11 cellular contexts compared by ENCODE assay signal in the genomic region with DNA sequence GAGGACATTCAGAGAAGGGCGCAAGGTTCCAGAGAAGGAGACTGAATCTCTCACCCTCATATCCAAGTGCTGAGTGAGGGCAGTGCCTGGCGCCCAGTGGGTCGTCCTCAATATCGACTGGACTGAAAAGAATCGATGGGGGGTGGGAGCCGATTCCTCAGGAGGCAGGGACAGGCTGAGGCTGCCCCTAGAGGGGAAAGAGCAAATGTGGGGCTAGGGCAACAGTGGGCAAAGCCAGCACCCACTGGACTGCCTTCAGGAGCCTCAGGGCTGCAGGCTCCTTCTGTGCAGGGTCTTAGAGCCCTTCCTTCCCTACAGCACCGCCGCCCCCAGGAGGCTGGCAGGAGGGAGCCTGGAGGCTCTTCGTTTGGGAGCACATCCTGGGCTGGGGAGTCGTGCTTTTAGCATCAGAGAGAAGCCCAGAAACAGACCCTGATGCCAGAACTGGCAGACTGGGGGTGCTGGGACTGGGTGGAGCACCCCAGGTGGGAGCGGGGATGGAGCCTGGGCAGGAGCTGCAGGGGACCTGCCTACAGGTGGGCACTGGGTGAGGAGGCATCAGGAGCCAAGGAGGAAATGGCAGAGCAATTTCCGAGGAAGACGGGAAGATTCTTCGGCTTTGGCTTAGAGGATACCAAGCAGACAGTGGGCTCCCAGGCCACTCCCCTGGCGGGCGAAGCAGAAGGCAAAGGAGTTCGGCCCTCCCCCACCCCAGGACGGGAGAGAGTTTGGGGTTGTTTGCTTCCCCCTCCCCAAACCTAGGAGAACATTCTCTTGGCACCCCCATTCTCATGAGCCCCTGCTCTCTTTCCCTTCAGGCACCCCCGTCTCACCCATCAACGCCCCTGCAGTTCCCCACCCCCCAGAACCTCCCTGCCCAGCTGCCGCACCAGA. TPM values are rescaled to one million over a fixed set of nuclear protein-coding genes. Genes with fewer than 3 reads are reported as not detected.
DNase-seq lines count a peak whose midpoint lies in the region; ATAC-seq, FAIRE-seq and TF ChIP-seq lines count a peak whose summit lies in the region.
"Had no signal": no experiment of that assay in that cellular context is flagged by ENCODE, and none has a peak within 500 bp of the region (broad histone marks: within the 10 kb centered on the region; RNA-seq: fewer than 3 reads in every experiment).

No MANE protein-coding gene starts in this region.

- no peaks in the 10 kb centered on the region for H3K4me1 ChIP-seq in endothelial cell of umbilical vein (ENCODE audit: control insufficient read depth, extremely low read depth, insufficient read depth, low read length)

- no peaks in the 10 kb centered on the region for H4K20me1 ChIP-seq in endothelial cell of umbilical vein (replicated peaks; ENCODE audit: control insufficient read depth, extremely low read depth, insufficient read depth, low read length)

- H3K9ac ChIP-seq in SK-N-MC (ENCODE audit: insufficient read length) = no peak overlapping the region
- no peak overlapping the region for H3K9ac ChIP-seq in endothelial cell of umbilical vein (replicated peaks; ENCODE audit: extremely low read depth, insufficient read depth, low read length)

- H3K4me3 ChIP-seq in SK-N-MC (peak overlapping the region; percentile 68), endothelial cell of umbilical vein (replicated peaks in 1 of 3; ENCODE audit: insufficient read depth in 1 of 3, low read depth in 1 of 3, low read length in 3 of 3) (no peak overlapping the region)

- intact Hi-C loops in endothelial cell of umbilical vein (cut with micrococcal nuclease) = loop anchor here (5.0 kb wide), 1 partner anchor 103 kb away; the partner anchor contains the start of gene DAGLA

- H3K27ac ChIP-seq in SK-N-MC = no peak overlapping the region
- H3K27ac ChIP-seq in endothelial cell of umbilical vein (ENCODE audit: insufficient read depth, low read depth, low read length) = no peak overlapping the region

- no peak for TF ChIP-seq CTCF in endothelial cell of umbilical vein (IDR thresholded peaks at IDR 0.05; ENCODE audit: extremely low read depth in 1 of 2, insufficient read depth in 1 of 2, low read depth in 1 of 2, low read length in 2 of 2)

- dilution Hi-C loops in endothelial cell of umbilical vein (cut with MboI; ENCODE audit: extremely low pct_ligation_motif_present, low sequenced_read_pairs) = no loop called here

- no peaks in the 10 kb centered on the region for H3K9me1 ChIP-seq in endothelial cell of umbilical vein (replicated peaks; ENCODE audit: control insufficient read depth, extremely low read depth, insufficient read depth, low read length)

- no peaks in the 10 kb centered on the region for H3K79me2 ChIP-seq in endothelial cell of umbilical vein (ENCODE audit: control insufficient read depth, insufficient read depth, low read length)

- DNase-seq in DMS53 (lab: John Stamatoyannopoulos, UW) (peak; percentile 43), DMS53 treated with DMSO at 0.1 percent for 48 hours (lab: John Stamatoyannopoulos, UW; ENCODE audit: unreplicated experiment) (no peak), SK-N-MC (ENCODE audit: low read depth, low spot score) (no peak), endothelial cell of umbilical vein (ENCODE audit: low read depth, low spot score) (no peak), retina (peak; percentile 53), HT-29 (ENCODE audit: low spot score) (no peak), NK-92 (lab: John Stamatoyannopoulos, UW; ENCODE audit: unreplicated experiment) (no peak)
- DNase-seq: activated CD8-positive, alpha-beta memory T cell treated with anti-CD3 and anti-CD28 coated beads, Interleukin-2, amount 50 U/mL, for 4 hours; NCI-H510A treated with DMSO at 0.1 percent for 48 hours had no signal

- no peak for FAIRE-seq in endothelial cell of umbilical vein (lab: Jason Lieb, UNC)
- FAIRE-seq: A204.1 had no signal

- no peak for ATAC-seq in GM21825 (IDR thresholded peaks at IDR 0.05; ENCODE audit: unreplicated experiment)

- H3K9me3 ChIP-seq in SK-N-MC (ENCODE audit: low read depth, low read length) = no peaks in the 10 kb centered on the region
- no peaks in the 10 kb centered on the region for H3K9me3 ChIP-seq in endothelial cell of umbilical vein (replicated peaks; ENCODE audit: control insufficient read depth, insufficient read depth, low read length)

- no peak overlapping the region for H2AFZ ChIP-seq in endothelial cell of umbilical vein (ENCODE audit: low read depth, low read length)

- TF ChIP-seq POLR2A in endothelial cell of umbilical vein (IDR thresholded peaks at IDR 0.05; ENCODE audit: low read depth, low read length) = no peak

- BruUV-seq in endothelial cell of umbilical vein (replicated peaks; lab: Mats Ljungman, UMichigan) = no TSS peak

- H3K36me3 ChIP-seq in SK-N-MC (ENCODE audit: insufficient read depth, low read length) = no peaks in the 10 kb centered on the region
- no peaks in the 10 kb centered on the region for H3K36me3 ChIP-seq in endothelial cell of umbilical vein (ENCODE audit: control insufficient read depth in 2 of 2, extremely low read depth in 1 of 2, insufficient read depth in 2 of 2, low read length in 2 of 2)

- POLR2A ChIA-PET in endothelial cell of umbilical vein (lab: Charles Lee) = no interaction called here

- no peak overlapping the region for H3K4me2 ChIP-seq in endothelial cell of umbilical vein (ENCODE audit: insufficient read depth, low read length)

- CTCF ChIA-PET in endothelial cell of umbilical vein (lab: Charles Lee) = no interaction called here

- peaks cover 20 to 29% of the 10 kb centered on the region in 2 experiments for H3K27me3 ChIP-seq in endothelial cell of umbilical vein (ENCODE audit: control insufficient read depth in 2 of 2, insufficient read depth in 2 of 2, low read length in 2 of 2)

TF ChIP-seq in endothelial cell of umbilical vein, 7 proteins besides CTCF, POLR2A, EP300 and RAD21:
- peak; percentile 74 for TF ChIP-seq EZH2 (IDR thresholded peaks at IDR 0.05; ENCODE audit: borderline replicate concordance, low read depth, low read length, severe bottlenecking)
- no peak for TF ChIP-seq JUN (IDR thresholded peaks at IDR 0.05; ENCODE audit: borderline replicate concordance, insufficient read depth, insufficient read length, low read depth)
- no peak for TF ChIP-seq MYC (IDR thresholded peaks at IDR 0.05; ENCODE audit: low read depth, low read length)
- no peak for TF ChIP-seq POLR2AphosphoS5 (IDR thresholded peaks at IDR 0.05; ENCODE audit: insufficient read depth, low read depth, low read length)

RNA-seq across cellular contexts. Expression of gene SYT7, which starts 1.2 kb away (rescaled TPM):
- total RNA-seq in endothelial cell of umbilical vein = 0.55 and 0.78 TPM in 2 replicates
- 0.08 and 0.13 TPM in 2 replicates for polyA plus RNA-seq in endothelial cell of umbilical vein
- polyA plus RNA-seq in endothelial cell of umbilical vein (2011; cell fraction: cytosol; rRNA removed) = 0.12 and 0.20 TPM in 2 replicates
- polyA plus RNA-seq in endothelial cell of umbilical vein (2011; cell fraction: nucleus; rRNA removed) = 0.11 and 0.21 TPM in 2 replicates
- 0.12 and 0.26 TPM in 2 replicates for polyA plus RNA-seq in endothelial cell of umbilical vein (2012)
- 0.13 and 0.36 TPM in 2 replicates for polyA minus RNA-seq in endothelial cell of umbilical vein
- 1.8 TPM for polyA minus RNA-seq in endothelial cell of umbilical vein (2011; cell fraction: cytosol; rRNA and poly(A)+ RNA removed)
- polyA minus RNA-seq in endothelial cell of umbilical vein (2011; cell fraction: nucleus; rRNA and poly(A)+ RNA removed) = 0.10 and 0.24 TPM in 2 replicates
- 13.2 and 14.8 TPM in 2 replicates for total RNA-seq in HT-29 (2014; rRNA removed; shearing (Covaris generic))

Comparison
In these comparisons a context has a peak if more than half of its experiments do, and no peak if none do; other contexts are left out.
1. DNase-seq: peak in DMS53 (single experiment) and retina (single experiment); none in DMS53 treated with DMSO at 0.1 percent for 48 hours (single experiment), SK-N-MC (single experiment), endothelial cell of umbilical vein (single experiment), HT-29 (single experiment) and NK-92 (single experiment).